ENCODE assay signal across 12 cellular contexts in the genomic region with DNA sequence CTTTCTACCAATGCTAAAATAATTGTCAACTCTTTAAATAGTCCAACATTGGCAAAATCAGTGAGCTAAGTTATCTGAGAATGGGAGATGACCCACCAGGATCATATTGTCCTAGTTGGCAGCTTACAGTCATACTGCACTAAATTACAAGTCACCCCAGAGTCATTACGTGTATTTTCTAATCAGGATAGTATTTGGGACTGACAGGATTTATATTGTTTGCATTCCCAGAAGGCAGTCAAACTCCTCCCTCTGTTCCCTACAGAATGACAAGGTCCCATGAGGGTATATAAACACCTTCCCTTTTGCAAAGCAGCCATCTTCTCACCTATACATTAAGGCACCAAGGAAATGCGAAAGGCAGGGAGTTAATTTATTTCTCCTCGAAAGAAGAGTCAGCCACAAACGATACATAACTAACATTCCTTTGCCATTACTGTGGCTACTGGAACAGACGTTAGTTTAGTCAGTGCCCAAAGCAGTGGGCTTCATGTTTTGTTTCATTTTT.
DNase-seq lines count a peak whose midpoint lies in the region; ATAC-seq, FAIRE-seq and TF ChIP-seq lines count a peak whose summit lies in the region.
"Had no signal": no experiment of that assay in that cellular context is flagged by ENCODE, and none has a peak within 500 bp of the region (broad histone marks: within the 10 kb centered on the region; RNA-seq: fewer than 3 reads in every experiment).

No MANE protein-coding gene starts in this region.

- no peak overlapping the region for H2AFZ ChIP-seq in H1 (ENCODE audit: low read length)

- POLR2A ChIA-PET in Panc1 (lab: Charles Lee) = no interaction called here
- POLR2A ChIA-PET in H1 (lab: Charles Lee; ENCODE audit: partially characterized antibody) = no interaction called here

- H4K5ac ChIP-seq in H1 (ENCODE audit: insufficient read length, low read depth, low read length) = no peak overlapping the region

- peak overlapping the region; percentile 4 to 10; a peak in 2 of 4 replicates for H3K4me3 ChIP-seq in Panc1 (ENCODE audit: low read depth in 2 of 2, low read length in 2 of 2)
- H3K4me3 ChIP-seq in H1 (ENCODE audit: extremely low read depth in 1 of 4, insufficient read depth in 2 of 4, low read depth in 3 of 4, low read length in 4 of 4) = no peak overlapping the region
- H3K4me3 ChIP-seq in muscle layer of colon (ENCODE audit: low read depth in 1 of 2, low read length in 2 of 2) = no peak overlapping the region

- in situ Hi-C loops in Panc1 (cut with HindIII; ENCODE audit: low pct_unique_long_range_greater_than_20kb, low sequenced_read_pairs) = no loop called here

- H3K27ac ChIP-seq in C4-2B = peak overlapping the region; percentile 66
- peak overlapping the region; percentile 100 for H3K27ac ChIP-seq in Panc1 (ENCODE audit: low read length)
- no peak overlapping the region for H3K27ac ChIP-seq in H1 (ENCODE audit: low read depth, low read length)
- peak overlapping the region; percentile 44 for H3K27ac ChIP-seq in muscle layer of colon (ENCODE audit: low read depth, low read length)

- CTCF ChIA-PET in Panc1 (lab: Charles Lee) (no interaction called here), H1 (lab: Charles Lee; ENCODE audit: partially characterized antibody) (interaction anchor here (0.8 kb wide), 1 partner anchor 21 kb away, joined by 4 read pairs; no protein-coding TSS in a partner anchor)

- peaks cover 2% of the 10 kb centered on the region; the same call in 1 of the 2 replicates for H3K36me3 ChIP-seq in Panc1 (ENCODE audit: control insufficient read depth, insufficient read depth, low read length)
- H3K36me3 ChIP-seq in H1 (ENCODE audit: control insufficient read depth in 2 of 4, insufficient read depth in 4 of 4, low read length in 3 of 4) = no peaks in the 10 kb centered on the region
- H3K36me3 ChIP-seq in muscle layer of colon (ENCODE audit: insufficient read depth, low read length) = peaks cover 5% of the 10 kb centered on the region

- H4K20me1 ChIP-seq in H1 (replicated peaks in 1 of 2; ENCODE audit: control insufficient read depth in 1 of 2, insufficient read depth in 2 of 2, low read length in 2 of 2) = peaks cover 0 to 2% of the 10 kb centered on the region in 2 experiments

- no peaks in the 10 kb centered on the region for H3K79me1 ChIP-seq in H1 (ENCODE audit: low read depth, low read length)

- H3K27me3 ChIP-seq in Panc1 (ENCODE audit: control insufficient read depth, insufficient read depth, low read length) (no peaks in the 10 kb centered on the region), H1 (replicated peaks in 1 of 4; ENCODE audit: control insufficient read depth in 3 of 4, extremely low read depth in 1 of 4, insufficient read depth in 3 of 4, low read length in 3 of 4) (no peaks in the 10 kb centered on the region), muscle layer of colon (ENCODE audit: control insufficient read depth in 1 of 2, insufficient read depth in 2 of 2, low read length in 2 of 2) (no peaks in the 10 kb centered on the region)

- no peak overlapping the region for H3K4ac ChIP-seq in H1 (replicated peaks; ENCODE audit: insufficient read length, low read depth, low read length)

- peak; percentile 87 for ATAC-seq in Panc1
- ATAC-seq in HG02973 (IDR thresholded peaks at IDR 0.05; ENCODE audit: unreplicated experiment) = no peak

- no peak overlapping the region for H2BK120ac ChIP-seq in H1 (replicated peaks; ENCODE audit: low read depth, low read length)

- no peak overlapping the region for H4K8ac ChIP-seq in H1 (ENCODE audit: extremely low read depth, insufficient read depth, low read length)

- TF ChIP-seq CTCF in C4-2B (conservative IDR thresholded peaks at IDR 0.05) = no peak
- TF ChIP-seq CTCF in Panc1 (IDR thresholded peaks at IDR 0.05) = no peak
- TF ChIP-seq CTCF in H1 (IDR thresholded peaks at IDR 0.05; ENCODE audit: control extremely low read depth in 1 of 3, insufficient read depth in 1 of 3, low read depth in 1 of 3, low read length in 3 of 3) = no peak

- intact Hi-C loops in Panc1 (cut with micrococcal nuclease; ENCODE audit: unreplicated experiment) = no loop called here

- no peak overlapping the region for H3K14ac ChIP-seq in H1 (ENCODE audit: insufficient read length)

- no peak for TF ChIP-seq POLR2A in H1 (IDR thresholded peaks at IDR 0.05; ENCODE audit: control extremely low read depth in 1 of 2, low read depth in 2 of 2, low read length in 2 of 2)

- H3K4me1 ChIP-seq in Panc1 (ENCODE audit: control insufficient read depth, insufficient read depth, low read length) (peaks cover 59% of the 10 kb centered on the region), H1 (replicated peaks in 1 of 4; ENCODE audit: control insufficient read depth in 3 of 4, insufficient read depth in 4 of 4, low read length in 3 of 4) (no peaks in the 10 kb centered on the region; a peak in 1 of 7 replicates), muscle layer of colon (ENCODE audit: insufficient read depth, low read length) (peaks cover 11% of the 10 kb centered on the region)

- no peak overlapping the region for H2BK12ac ChIP-seq in H1 (ENCODE audit: low read depth, low read length)

- 80% methylated on average over 5 of the region's 5 CpGs; no CpG with 5 or more reads in 1 of the 2 experiments for WGBS in H1 (ENCODE audit: extremely low coverage in 1 of 2, insufficient coverage in 1 of 2, insufficient read length in 1 of 2, insufficient replicate concordance in 2 of 2, low coverage in 1 of 2, low lambda C conversion rate in 2 of 2, missing lambda C conversion rate in 1 of 2), 2 experiments

- TF ChIP-seq RAD21 in H1 (IDR thresholded peaks at IDR 0.05 in 1 of 2, conservative IDR thresholded peaks at IDR 0.05 in 1 of 2; ENCODE audit: low read depth in 2 of 2, low read length in 2 of 2) = no peak

- H3K18ac ChIP-seq in H1 (ENCODE audit: extremely low read depth, low read length) = no peak overlapping the region

- no peak overlapping the region for H2BK20ac ChIP-seq in H1 (ENCODE audit: low read length)

- H3K9me3 ChIP-seq in Panc1 (ENCODE audit: control insufficient read depth, insufficient read depth, low read depth, low read length) (no peaks in the 10 kb centered on the region), H1 (ENCODE audit: insufficient read depth in 2 of 2, low read depth in 1 of 2, low read length in 1 of 2) (no peaks in the 10 kb centered on the region), muscle layer of colon (ENCODE audit: low read length) (no peaks in the 10 kb centered on the region)

- no peak for TF ChIP-seq EP300 in H1 (IDR thresholded peaks at IDR 0.05; ENCODE audit: borderline replicate concordance in 1 of 2, low read depth in 2 of 2, low read length in 2 of 2)

- FAIRE-seq in H1 (lab: Jason Lieb, UNC) = peak; percentile 28
- FAIRE-seq: islet of Langerhans had no signal

- H3K23ac ChIP-seq in H1 (ENCODE audit: insufficient read length) = no peak overlapping the region

- DNase-seq in Panc1 (ENCODE audit: low read depth, low spot score) = peak; percentile 75
- no peak for DNase-seq in H1 (ENCODE audit: low read depth in 1 of 2, low spot score in 2 of 2)
- no peak for DNase-seq in pons (ENCODE audit: low spot score)
- DNase-seq in SHP77 treated with DMSO at 0.1 percent for 48 hours (lab: John Stamatoyannopoulos, UW) = no peak
- DNase-seq in NCI-H526 (lab: John Stamatoyannopoulos, UW) = no peak
- DNase-seq: CD4-positive, alpha-beta memory T cell; NCI-H2081; T-helper 1 cell had no signal

- H2AK5ac ChIP-seq in H1 (ENCODE audit: low read depth, low read length) = no peak overlapping the region

- H4K91ac ChIP-seq in H1 (replicated peaks; ENCODE audit: insufficient read length, low read length) = no peak overlapping the region

- H3K9ac ChIP-seq in H1 (replicated peaks in 1 of 4; ENCODE audit: extremely low read depth in 1 of 4, low read depth in 3 of 4, low read length in 3 of 4) (no peak overlapping the region), muscle layer of colon (ENCODE audit: low read length) (no peak overlapping the region)

- no peaks in the 10 kb centered on the region for H3K23me2 ChIP-seq in H1 (ENCODE audit: low read depth, low read length)

- H3K79me2 ChIP-seq in H1 (ENCODE audit: control insufficient read depth in 1 of 2, insufficient read depth in 2 of 2, low read length in 2 of 2) = no peaks in the 10 kb centered on the region

- no peak overlapping the region for H2BK15ac ChIP-seq in H1 (ENCODE audit: low read length)

- no peak overlapping the region for H3K4me2 ChIP-seq in H1 (ENCODE audit: insufficient read depth in 1 of 2, low read depth in 2 of 2, low read length in 2 of 2)

- no peak overlapping the region for H3K56ac ChIP-seq in H1 (replicated peaks; ENCODE audit: insufficient read length, low read depth, low read length)

- H2BK5ac ChIP-seq in H1 (ENCODE audit: low read depth, low read length) = no peak overlapping the region

- BruUV-seq in Panc1 (replicated peaks; lab: Mats Ljungman, UMichigan) = TSS peak; percentile 18

TF ChIP-seq in H1, 55 proteins besides CTCF, POLR2A, EP300 and RAD21 (continues in another document):
- TF ChIP-seq SAP30 (IDR thresholded peaks at IDR 0.05; ENCODE audit: insufficient read depth, insufficient replicate concordance, low read length) (no peak), SRF (IDR thresholded peaks at IDR 0.05; ENCODE audit: low read depth, low read length) (no peak), CHD1 (IDR thresholded peaks at IDR 0.05; ENCODE audit: low read depth, low read length) (no peak)

Comparison
In these comparisons a context has a peak if more than half of its experiments do, and no peak if none do; other contexts are left out.
1. H3K4me3 ChIP-seq: peak in Panc1 (2 of 2); none in H1 (0 of 4) and muscle layer of colon (0 of 2).